ENCODE assay signal across 22 cellular contexts in the genomic region with DNA sequence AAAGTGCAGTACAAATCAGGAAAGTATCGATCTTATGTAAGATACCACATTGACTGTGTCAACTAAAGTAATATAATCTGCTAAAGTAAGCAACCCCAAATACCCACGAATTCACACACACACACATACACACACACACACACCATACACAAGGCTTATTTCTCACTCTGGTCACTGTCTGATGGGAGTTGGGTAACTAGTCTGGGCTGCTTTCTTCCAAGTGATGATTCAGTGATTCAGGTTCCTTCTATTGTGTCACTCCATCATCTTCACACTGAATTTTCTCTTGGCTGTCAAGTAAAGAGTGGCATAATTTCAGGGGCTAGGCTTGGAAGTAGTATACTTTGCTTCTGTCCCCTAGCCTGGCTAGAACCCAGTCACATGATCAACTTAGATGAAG.
"Had no signal": no experiment of that assay in that cellular context is flagged by ENCODE, and none has a peak within 500 bp of the region (broad histone marks: within the 10 kb centered on the region; RNA-seq: fewer than 3 reads in every experiment).

No MANE protein-coding gene starts in this region.

- H3K27ac Mint-ChIP-seq: activated naive CD8-positive, alpha-beta T cell treated with anti-CD3 and anti-CD28 coated beads for 36 hours; dendritic cell treated with granulocyte-macrophage colony-stimulating factor and Interleukin-4, amounts not matched to agents 40 ng/mL and 50 ng/mL, for 4 days; memory B cell; nephron; stimulated activated memory B cell treated with anti-CD40 and anti-IgM and Interleukin-4, amounts not matched to agents 10 μg/mL and 1 μg/mL and 100 μg/mL, for 72 hours; type B pancreatic cell had no signal

- H3K9me3 Mint-ChIP-seq: activated naive CD8-positive, alpha-beta T cell treated with anti-CD3 and anti-CD28 coated beads for 36 hours; dendritic cell treated with granulocyte-macrophage colony-stimulating factor and Interleukin-4, amounts not matched to agents 40 ng/mL and 50 ng/mL, for 4 days; memory B cell; nephron; stimulated activated memory B cell treated with anti-CD40 and anti-IgM and Interleukin-4, amounts not matched to agents 10 μg/mL and 1 μg/mL and 100 μg/mL, for 72 hours; type B pancreatic cell had no signal

- H3K27me3 Mint-ChIP-seq: dendritic cell treated with granulocyte-macrophage colony-stimulating factor and Interleukin-4, amounts not matched to agents 40 ng/mL and 50 ng/mL, for 4 days had no signal

- H3K36me3 Mint-ChIP-seq: activated naive CD8-positive, alpha-beta T cell treated with anti-CD3 and anti-CD28 coated beads for 36 hours; memory B cell; stimulated activated memory B cell treated with anti-CD40 and anti-IgM and Interleukin-4, amounts not matched to agents 10 μg/mL and 1 μg/mL and 100 μg/mL, for 72 hours; type B pancreatic cell had no signal

- H3K4me3 ChIP-seq: cardiac muscle cell, esophagus muscularis mucosa, gastroesophageal sphincter, heart left ventricle, right lobe of liver, thoracic aorta had no signal

- H3K27me3 ChIP-seq: esophagus muscularis mucosa, gastroesophageal sphincter, heart left ventricle, right lobe of liver had no signal

- H3K27ac ChIP-seq: cardiac muscle cell, esophagus muscularis mucosa, gastroesophageal sphincter, heart left ventricle, right lobe of liver, thoracic aorta had no signal

- H3K4me1 Mint-ChIP-seq: memory B cell; stimulated activated memory B cell treated with anti-CD40 and anti-IgM and Interleukin-4, amounts not matched to agents 10 μg/mL and 1 μg/mL and 100 μg/mL, for 72 hours had no signal

- DNase-seq: activated CD4-positive, alpha-beta T cell treated with anti-CD3 and anti-CD28 coated beads for 4 hours; activated CD4-positive, alpha-beta T cell treated with anti-CD3 and anti-CD28 coated beads, Interleukin-2, amount 50 U/mL, for 48 hours; activated CD4-positive, CD25-positive, alpha-beta regulatory T cell; activated CD8-positive, alpha-beta memory T cell treated with anti-CD3 and anti-CD28 coated beads, Interleukin-2, amount 50 U/mL, for 48 hours; activated naive CD4-positive, alpha-beta T cell treated with Interleukin-2 at 50 U/mL for 16 hours; activated naive CD8-positive, alpha-beta T cell treated with anti-CD3 and anti-CD28 coated beads for 36 hours; activated T-cell treated with anti-CD3 and anti-CD28 coated beads, Interleukin-2, amount 50 U/mL, for 48 hours; effector CD8-positive, alpha-beta T cell; heart left ventricle; islet precursor cell; left cardiac atrium; right lobe of liver; T1000 had no signal

- H3K4me3 Mint-ChIP-seq: activated naive CD8-positive, alpha-beta T cell treated with anti-CD3 and anti-CD28 coated beads for 36 hours; dendritic cell treated with granulocyte-macrophage colony-stimulating factor and Interleukin-4, amounts not matched to agents 40 ng/mL and 50 ng/mL, for 4 days; memory B cell; nephron; stimulated activated memory B cell treated with anti-CD40 and anti-IgM and Interleukin-4, amounts not matched to agents 10 μg/mL and 1 μg/mL and 100 μg/mL, for 72 hours; type B pancreatic cell had no signal
